ENCODE assay signal across 27 cellular contexts in genomic region chr3:195764961-195765706, GRCh38. TPM values are rescaled to one million over a fixed set of nuclear protein-coding genes. Genes with fewer than 3 reads are reported as not detected.
"Had no signal": no experiment of that assay in that cellular context is flagged by ENCODE, and none has a peak within 500 bp of the region (broad histone marks: within the 10 kb centered on the region; RNA-seq: fewer than 3 reads in every experiment).

No MANE protein-coding gene starts in this region.

- H3K9me3 Mint-ChIP-seq: activated B cell treated with CpG ODN at 0.5 μM for 24 hours; activated naive CD4-positive, alpha-beta T cell treated with anti-CD3 and anti-CD28 coated beads for 36 hours; dendritic cell treated with granulocyte-macrophage colony-stimulating factor and Interleukin-4, amounts not matched to agents 40 ng/mL and 50 ng/mL, for 4 days; mesothelial cell of epicardium; natural killer cell had no signal

- H3K9me3 ChIP-seq: left lung, neutrophil, pancreas, upper lobe of right lung had no signal

- H3K4me1 ChIP-seq: foreskin keratinocyte, left lung, pancreas, upper lobe of right lung had no signal

- H3K27ac Mint-ChIP-seq: activated B cell treated with CpG ODN at 0.5 μM for 24 hours; activated CD4-positive, alpha-beta T cell treated with anti-CD3 and anti-CD28 coated beads for 36 hours; activated naive CD4-positive, alpha-beta T cell treated with anti-CD3 and anti-CD28 coated beads for 36 hours; activated T-cell treated with anti-CD3 and anti-CD28 coated beads, Interleukin-2, amount 50 U/mL, for 72 hours; brain; dendritic cell treated with granulocyte-macrophage colony-stimulating factor and Interleukin-4, amounts not matched to agents 40 ng/mL and 50 ng/mL, for 4 days; mesothelial cell of epicardium; natural killer cell; T-helper 17 cell had no signal

- H3K4me1 Mint-ChIP-seq: activated B cell treated with CpG ODN at 0.5 μM for 24 hours; activated CD4-positive, alpha-beta T cell treated with anti-CD3 and anti-CD28 coated beads for 36 hours; brain; mesothelial cell of epicardium had no signal

- H3K27me3 ChIP-seq: pancreas had no signal

- ATAC-seq: activated CD4-positive, alpha-beta T cell treated with anti-CD3 and anti-CD28 coated beads for 36 hours; activated T-cell treated with anti-CD3 and anti-CD28 coated beads, Interleukin-2, amount 50 U/mL, for 72 hours; foreskin keratinocyte; left lung; natural killer cell; pancreas; sciatic nerve; T-helper 17 cell; upper lobe of right lung had no signal

- DNase-seq: activated B cell treated with CpG ODN at 0.5 μM for 24 hours; activated CD4-positive, alpha-beta T cell treated with anti-CD3 and anti-CD28 coated beads for 36 hours; activated CD4-positive, alpha-beta T cell treated with anti-CD3 and anti-CD28 coated beads, Interleukin-2, amount 50 U/mL, for 48 hours; activated effector memory CD4-positive, alpha-beta T cell treated with Interleukin-2 at 50 U/mL for 16 hours; activated naive CD4-positive, alpha-beta T cell treated with anti-CD3 and anti-CD28 coated beads for 36 hours; activated T-cell treated with anti-CD3 and anti-CD28 coated beads, Interleukin-2, amount 50 U/mL, for 72 hours; caudate nucleus; effector CD4-positive, alpha-beta T cell; foreskin keratinocyte; mammary epithelial cell; natural killer cell; pancreas; small intestine; stimulated activated CD4-positive, alpha-beta T cell treated with anti-CD3 and anti-CD28 coated beads, Interleukin-4, amount 100 ng/mL, for 24 hours; stimulated activated naive CD4-positive, alpha-beta T cell treated with Interleukin-2 at 50 U/mL for 16 hours; SW 1271; T-helper 17 cell; upper lobe of right lung had no signal

- H3K27ac ChIP-seq: foreskin keratinocyte, left lung, neutrophil, pancreas, upper lobe of right lung had no signal

- H3K4me3 Mint-ChIP-seq: activated B cell treated with CpG ODN at 0.5 μM for 24 hours; activated CD4-positive, alpha-beta T cell treated with anti-CD3 and anti-CD28 coated beads for 36 hours; activated naive CD4-positive, alpha-beta T cell treated with anti-CD3 and anti-CD28 coated beads for 36 hours; activated T-cell treated with anti-CD3 and anti-CD28 coated beads, Interleukin-2, amount 50 U/mL, for 72 hours; brain; dendritic cell treated with granulocyte-macrophage colony-stimulating factor and Interleukin-4, amounts not matched to agents 40 ng/mL and 50 ng/mL, for 4 days; mesothelial cell of epicardium; natural killer cell; T-helper 17 cell had no signal

- H3K36me3 ChIP-seq: left lung, neutrophil, pancreas, upper lobe of right lung had no signal

- H3K36me3 Mint-ChIP-seq: brain, mesothelial cell of epicardium, natural killer cell had no signal

- H3K4me3 ChIP-seq: left lung, pancreas, upper lobe of right lung had no signal

RNA-seq across cellular contexts. Expression of gene MUC20, which starts 44.4 kb away (rescaled TPM):
- total RNA-seq: glomerular endothelial cell had no signal

RNA-seq across cellular contexts. Expression of gene MUC4, which starts 46.6 kb away (rescaled TPM):
- total RNA-seq: foreskin keratinocyte, mammary epithelial cell, pulmonary artery endothelial cell, subcutaneous adipose tissue, T-helper 17 cell had no signal
- polyA plus RNA-seq: foreskin keratinocyte, mammary epithelial cell had no signal
